ENCODE assay signal across 1 cellular context in the genomic region with DNA sequence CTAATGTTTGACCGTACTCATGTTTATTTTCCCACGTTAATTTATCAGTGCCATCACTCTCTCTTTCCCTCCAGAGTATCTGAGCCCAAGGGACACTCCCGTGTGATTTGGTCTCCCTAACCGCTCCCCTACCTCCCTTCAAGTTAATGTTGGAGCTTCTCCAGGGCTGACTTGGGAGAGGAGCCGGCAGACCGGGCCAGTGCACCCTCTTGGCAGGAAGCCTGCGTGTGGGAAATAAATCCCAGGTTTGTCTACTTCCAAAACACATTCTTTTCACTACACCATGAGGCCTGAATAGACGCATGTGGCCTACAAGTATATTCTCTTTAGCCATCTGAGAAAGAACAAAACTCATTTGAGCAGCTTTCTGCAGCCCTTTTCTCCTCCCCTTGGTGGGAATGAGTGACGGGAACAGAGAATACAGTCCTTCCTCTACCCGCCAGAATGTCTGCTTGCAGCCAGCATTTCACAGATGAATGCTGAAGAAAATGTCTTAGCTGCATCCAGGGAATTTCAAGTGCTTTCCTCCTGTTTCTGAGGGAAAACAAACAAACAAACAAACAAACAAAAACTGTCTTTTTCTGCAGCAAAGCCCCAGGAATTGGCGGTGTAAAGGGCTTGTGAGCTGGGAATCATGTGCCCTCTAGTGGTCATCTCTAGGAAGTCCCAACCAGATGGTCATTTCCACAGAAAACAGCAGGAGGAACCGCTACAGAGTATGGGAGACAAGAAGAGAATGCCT.
TF ChIP-seq lines count a peak whose summit lies in the region.

No MANE protein-coding gene starts in this region.

TF ChIP-seq in H1, 55 proteins besides CTCF, POLR2A, EP300 and RAD21:
- no peak for TF ChIP-seq CHD1 (IDR thresholded peaks at IDR 0.05; ENCODE audit: low read depth, low read length)
- TF ChIP-seq GABPA (IDR thresholded peaks at IDR 0.05; ENCODE audit: borderline replicate concordance, insufficient read depth, low read length): no peak
- peak; percentile 80; the same call in 1 of the 2 replicates for TF ChIP-seq TCF12 (IDR thresholded peaks at IDR 0.05; ENCODE audit: low read depth, low read length)
- TF ChIP-seq, protein P1, sequence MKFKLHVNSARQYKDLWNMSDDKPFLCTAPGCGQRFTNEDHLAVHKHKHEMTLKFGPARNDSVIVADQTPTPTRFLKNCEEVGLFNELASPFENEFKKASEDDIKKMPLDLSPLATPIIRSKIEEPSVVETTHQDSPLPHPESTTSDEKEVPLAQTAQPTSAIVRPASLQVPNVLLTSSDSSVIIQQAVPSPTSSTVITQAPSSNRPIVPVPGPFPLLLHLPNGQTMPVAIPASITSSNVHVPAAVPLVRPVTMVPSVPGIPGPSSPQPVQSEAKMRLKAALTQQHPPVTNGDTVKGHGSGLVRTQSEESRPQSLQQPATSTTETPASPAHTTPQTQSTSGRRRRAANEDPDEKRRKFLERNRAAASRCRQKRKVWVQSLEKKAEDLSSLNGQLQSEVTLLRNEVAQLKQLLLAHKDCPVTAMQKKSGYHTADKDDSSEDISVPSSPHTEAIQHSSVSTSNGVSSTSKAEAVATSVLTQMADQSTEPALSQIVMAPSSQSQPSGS (IDR thresholded peaks at IDR 0.05; ENCODE audit: low read length): no peak
- TF ChIP-seq SP1 (IDR thresholded peaks at IDR 0.05; ENCODE audit: low read depth, low read length): no peak
- TF ChIP-seq YY1 (IDR thresholded peaks at IDR 0.05; ENCODE audit: low read depth, low read length): no peak
- TF ChIP-seq SUZ12 (IDR thresholded peaks at IDR 0.05; ENCODE audit: low read length): no peak
- TF ChIP-seq MAFK (IDR thresholded peaks at IDR 0.05; ENCODE audit: low read depth, low read length): no peak
